14 cellular contexts compared by ENCODE assay signal in the genomic region with DNA sequence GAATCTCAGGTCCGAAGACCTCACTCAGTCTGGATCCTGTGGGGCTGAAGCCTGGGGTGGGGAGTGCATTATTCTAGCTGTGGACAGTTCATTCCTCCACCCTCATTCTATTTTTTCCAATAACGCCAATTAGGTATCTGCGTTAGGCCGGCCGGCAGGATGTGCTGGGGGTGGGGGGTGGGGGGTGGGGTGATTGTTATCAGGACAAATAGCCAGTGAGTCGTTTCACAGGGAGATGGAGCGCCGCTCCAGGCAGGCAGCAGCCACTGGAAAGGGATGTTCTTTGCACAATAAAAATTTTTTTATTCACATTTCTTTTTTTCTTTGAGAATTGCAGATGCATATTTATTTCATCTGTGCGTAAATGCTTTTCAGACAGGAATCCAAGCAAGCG. TPM values are rescaled to one million over a fixed set of nuclear protein-coding genes. Genes with fewer than 3 reads are reported as not detected.
"Had no signal": no experiment of that assay in that cellular context is flagged by ENCODE, and none has a peak within 500 bp of the region (broad histone marks: within the 10 kb centered on the region; RNA-seq: fewer than 3 reads in every experiment).

No MANE protein-coding gene starts in this region.

- H3K9me3 Mint-ChIP-seq: activated B cell treated with CpG ODN at 0.5 μM for 24 hours; activated CD4-positive, alpha-beta T cell treated with anti-CD3 and anti-CD28 coated beads, Interleukin-2, amount 10 ng/mL, durations not matched to agents 7 days and 5 days; natural killer cell treated with Interleukin-12 subunit alpha and Interleukin-12 subunit beta and Interleukin-15 and Interleukin-18, amount 100 ng/mL, for 72 hours; stimulated activated effector memory CD8-positive, alpha-beta T cell treated with anti-CD3 and anti-CD28 coated beads, Interleukin-12 subunit alpha, Interleukin-12 subunit beta, amount 100 ng/mL, for 72 hours had no signal

- DNase-seq: activated B cell treated with CpG ODN at 0.5 μM for 24 hours; activated CD4-positive, alpha-beta T cell treated with anti-CD3 and anti-CD28 coated beads, Interleukin-2, amount 10 ng/mL, durations not matched to agents 7 days and 5 days; dorsolateral prefrontal cortex; hippocampal formation; kidney glomerular epithelial cell; SW 1271 had no signal

- H3K27ac ChIP-seq: cardiac muscle cell, dorsolateral prefrontal cortex, pancreas, thoracic aorta had no signal

- H3K27ac Mint-ChIP-seq: activated B cell treated with CpG ODN at 0.5 μM for 24 hours; natural killer cell treated with Interleukin-12 subunit alpha and Interleukin-12 subunit beta and Interleukin-15 and Interleukin-18, amount 100 ng/mL, for 72 hours; stimulated activated effector memory CD8-positive, alpha-beta T cell treated with anti-CD3 and anti-CD28 coated beads, Interleukin-12 subunit alpha, Interleukin-12 subunit beta, amount 100 ng/mL, for 72 hours had no signal

- H3K9me3 ChIP-seq: pancreas, thoracic aorta had no signal

- H3K36me3 ChIP-seq: cardiac muscle cell, pancreas, thoracic aorta had no signal

- ATAC-seq: natural killer cell treated with Interleukin-12 subunit alpha and Interleukin-12 subunit beta and Interleukin-15 and Interleukin-18, amount 100 ng/mL, for 72 hours; pancreas; stimulated activated effector memory CD8-positive, alpha-beta T cell treated with anti-CD3 and anti-CD28 coated beads, Interleukin-12 subunit alpha, Interleukin-12 subunit beta, amount 100 ng/mL, for 72 hours had no signal

- H3K4me3 ChIP-seq: cardiac muscle cell, pancreas, thoracic aorta had no signal

- H3K4me3 Mint-ChIP-seq: activated B cell treated with CpG ODN at 0.5 μM for 24 hours; activated CD4-positive, alpha-beta T cell treated with anti-CD3 and anti-CD28 coated beads, Interleukin-2, amount 10 ng/mL, durations not matched to agents 7 days and 5 days; natural killer cell treated with Interleukin-12 subunit alpha and Interleukin-12 subunit beta and Interleukin-15 and Interleukin-18, amount 100 ng/mL, for 72 hours; stimulated activated effector memory CD8-positive, alpha-beta T cell treated with anti-CD3 and anti-CD28 coated beads, Interleukin-12 subunit alpha, Interleukin-12 subunit beta, amount 100 ng/mL, for 72 hours had no signal

RNA-seq across cellular contexts. Expression of a gene that starts 4.0 kb away (rescaled TPM):
- total RNA-seq: activated B cell treated with CpG ODN at 0.5 μM for 24 hours; activated CD4-positive, alpha-beta T cell treated with anti-CD3 and anti-CD28 coated beads, Interleukin-2, amount 10 ng/mL, durations not matched to agents 7 days and 5 days; cardiac muscle cell; liver; natural killer cell treated with Interleukin-12 subunit alpha and Interleukin-12 subunit beta and Interleukin-15 and Interleukin-18, amount 100 ng/mL, for 72 hours; T-helper 2 cell treated with Interferon-gamma antibody and Interleukin-4, amounts not matched to agents 100 ng/mL and 5 ng/mL, for 36 hours; thoracic aorta; ureter had no signal
- polyA plus RNA-seq: cardiac muscle cell, liver had no signal
